ENCODE assay signal across 14 cellular contexts in the genomic region with DNA sequence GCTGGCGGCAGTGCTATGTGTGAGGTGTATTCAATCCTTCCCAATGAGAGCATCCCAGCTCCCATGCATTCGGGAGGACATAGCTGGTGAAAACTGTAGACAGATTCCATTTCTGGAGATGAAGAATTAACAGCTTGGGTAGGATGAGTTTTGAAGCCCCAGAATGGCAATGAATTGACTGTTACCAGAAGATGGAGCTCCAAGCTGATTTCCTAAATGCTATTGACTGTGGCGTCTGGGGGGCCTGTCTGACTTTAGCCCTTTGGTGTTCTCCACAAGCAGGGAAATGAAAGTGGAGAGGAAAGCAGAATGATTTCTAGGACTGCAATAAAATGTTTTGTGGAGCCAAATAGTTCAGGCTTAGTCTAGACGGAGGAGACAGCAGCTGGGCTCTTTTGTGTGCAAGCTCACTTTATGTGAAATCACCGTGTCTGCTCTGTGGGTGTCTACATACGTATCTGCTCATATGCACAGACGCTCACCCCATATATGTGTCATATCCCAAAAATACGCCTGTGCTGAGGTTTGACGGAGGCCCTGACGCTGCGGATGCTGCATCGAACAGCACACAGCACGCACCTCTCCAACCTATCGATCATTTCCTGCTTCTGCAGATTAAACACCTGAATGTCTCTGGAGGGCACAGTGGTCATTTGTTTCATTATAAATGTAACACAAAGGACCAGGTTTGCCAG.
DNase-seq lines count a peak whose midpoint lies in the region; ATAC-seq and TF ChIP-seq lines count a peak whose summit lies in the region.
"Had no signal": no experiment of that assay in that cellular context is flagged by ENCODE, and none has a peak within 500 bp of the region (broad histone marks: within the 10 kb centered on the region; RNA-seq: fewer than 3 reads in every experiment).

No MANE protein-coding gene starts in this region.

- H3K27me3 Mint-ChIP-seq in activated T-helper 2 cell treated with anti-CD3 and anti-CD28 coated beads, Interferon-gamma antibody, Interleukin-2, Interleukin-4, amounts not matched to agents 10 μg/mL and 5 μg/mL and 100 μg/mL, durations not matched to agents 14 hours and 24 hours and 36 hours (ENCODE audit: low read depth): no peaks in the 10 kb centered on the region

- WGBS in liver: 68% methylated on average over 14 of the region's 14 CpGs

- TF ChIP-seq RAD21 in liver (IDR thresholded peaks at IDR 0.05): peak; percentile 64 to 65

- H3K36me3 ChIP-seq in liver (ENCODE audit: control insufficient read depth in 4 of 4, insufficient read depth in 3 of 4, low read depth in 1 of 4, low read length in 3 of 4): no peaks in the 10 kb centered on the region
- H3K36me3 ChIP-seq: ascending aorta, tibial artery had no signal

- no peaks in the 10 kb centered on the region for H3K4me1 Mint-ChIP-seq in activated T-helper 2 cell treated with anti-CD3 and anti-CD28 coated beads, Interferon-gamma antibody, Interleukin-2, Interleukin-4, amounts not matched to agents 10 μg/mL and 5 μg/mL and 100 μg/mL, durations not matched to agents 14 hours and 24 hours and 36 hours (ENCODE audit: low read depth)

- TF ChIP-seq CTCF in AG04449 (IDR thresholded peaks at IDR 0.05; ENCODE audit: insufficient read depth, low read length, missing control alignments) (peak; percentile 11), astrocyte of the spinal cord (IDR thresholded peaks at IDR 0.05; ENCODE audit: low read depth, low read length) (peak; percentile 54), liver (IDR thresholded peaks at IDR 0.05; ENCODE audit: low read depth, low read length, missing input control) (peak; percentile 12)

- no peak overlapping the region for H3K9ac ChIP-seq in liver (ENCODE audit: low read depth in 1 of 2, low read length in 2 of 2)

- in situ Hi-C loops in astrocyte of the spinal cord (cut with HindIII; ENCODE audit: low sequenced_read_pairs): no loop called here

- no peaks in the 10 kb centered on the region for H3K9me3 Mint-ChIP-seq in activated T-helper 2 cell treated with anti-CD3 and anti-CD28 coated beads, Interferon-gamma antibody, Interleukin-2, Interleukin-4, amounts not matched to agents 10 μg/mL and 5 μg/mL and 100 μg/mL, durations not matched to agents 14 hours and 24 hours and 36 hours
- H3K9me3 Mint-ChIP-seq: naive B cell had no signal

- DNase-seq in AG04449 (ENCODE audit: low read depth, low spot score): no peak
- DNase-seq in Daoy (ENCODE audit: low read depth): peak; percentile 46
- DNase-seq in astrocyte of the spinal cord (ENCODE audit: low read depth, low spot score): peak; percentile 64
- no peak for DNase-seq in activated T-helper 2 cell treated with anti-CD3 and anti-CD28 coated beads, Interferon-gamma antibody, Interleukin-2, Interleukin-4, amounts not matched to agents 10 μg/mL and 5 μg/mL and 100 μg/mL, durations not matched to agents 14 hours and 24 hours and 36 hours (ENCODE audit: low spot score)
- no peak for DNase-seq in NCI-H1105 (lab: John Stamatoyannopoulos, UW)
- DNase-seq: Caco-2, naive B cell, NCI-H345, SW 1271, tibial artery had no signal

- peaks cover 0 to 3% (median 0%) of the 10 kb centered on the region in 4 donors for H3K4me1 ChIP-seq in liver (ENCODE audit: control insufficient read depth in 4 of 4, insufficient read depth in 4 of 4, low read length in 3 of 4)
- H3K4me1 ChIP-seq: ascending aorta, Caco-2, tibial artery had no signal

- H3K27ac ChIP-seq in liver (ENCODE audit: low read depth in 1 of 2, low read length in 2 of 2): no peak overlapping the region
- H3K27ac ChIP-seq: ascending aorta, tibial artery had no signal

- H3K27me3 ChIP-seq in liver (ENCODE audit: control insufficient read depth in 4 of 4, insufficient read depth in 4 of 4, low read length in 3 of 4): peaks cover 0 to 3% (median 0%) of the 10 kb centered on the region in 4 donors
- H3K27me3 ChIP-seq: ascending aorta had no signal

- no peak overlapping the region for H3K27ac Mint-ChIP-seq in activated T-helper 2 cell treated with anti-CD3 and anti-CD28 coated beads, Interferon-gamma antibody, Interleukin-2, Interleukin-4, amounts not matched to agents 10 μg/mL and 5 μg/mL and 100 μg/mL, durations not matched to agents 14 hours and 24 hours and 36 hours
- H3K27ac Mint-ChIP-seq: naive B cell had no signal

- no peaks in the 10 kb centered on the region for H3K36me3 Mint-ChIP-seq in activated T-helper 2 cell treated with anti-CD3 and anti-CD28 coated beads, Interferon-gamma antibody, Interleukin-2, Interleukin-4, amounts not matched to agents 10 μg/mL and 5 μg/mL and 100 μg/mL, durations not matched to agents 14 hours and 24 hours and 36 hours (ENCODE audit: low read depth)
- H3K36me3 Mint-ChIP-seq: naive B cell had no signal

- CTCF ChIA-PET in AG04449 (lab: Yijun Ruan, JAX): interaction anchor here (1.3 to 1.4 kb wide), 3 partner anchors 9 to 381 kb away, joined by 3 to 4 read pairs (median 3); no protein-coding TSS in a partner anchor

- ATAC-seq in GM21360 (IDR thresholded peaks at IDR 0.05; ENCODE audit: unreplicated experiment): no peak
- no peak for ATAC-seq in GM19463 (IDR thresholded peaks at IDR 0.05; ENCODE audit: unreplicated experiment)

- POLR2A ChIA-PET in AG04449 (lab: Yijun Ruan, JAX): no interaction called here

- H3K4me3 ChIP-seq in AG04449 (ENCODE audit: low read depth, low read length): no peak overlapping the region
- no peak overlapping the region for H3K4me3 ChIP-seq in astrocyte of the spinal cord (ENCODE audit: low read depth, low read length)
- H3K4me3 ChIP-seq in liver (ENCODE audit: low read depth in 1 of 3, low read length in 3 of 3): no peak overlapping the region
- H3K4me3 ChIP-seq: ascending aorta, tibial artery had no signal

- intact Hi-C loops in activated T-helper 2 cell treated with anti-CD3 and anti-CD28 coated beads, Interferon-gamma antibody, Interleukin-2, Interleukin-4, amounts not matched to agents 10 μg/mL and 5 μg/mL and 100 μg/mL, durations not matched to agents 14 hours and 24 hours and 36 hours (cut with micrococcal nuclease): no loop called here

- H3K9me3 ChIP-seq in liver (ENCODE audit: control insufficient read depth in 4 of 4, low read length in 3 of 4): no peaks in the 10 kb centered on the region
- H3K9me3 ChIP-seq: ascending aorta, Caco-2, tibial artery had no signal

- no peak overlapping the region for H3K4me3 Mint-ChIP-seq in activated T-helper 2 cell treated with anti-CD3 and anti-CD28 coated beads, Interferon-gamma antibody, Interleukin-2, Interleukin-4, amounts not matched to agents 10 μg/mL and 5 μg/mL and 100 μg/mL, durations not matched to agents 14 hours and 24 hours and 36 hours (ENCODE audit: low read depth)
- H3K4me3 Mint-ChIP-seq: naive B cell had no signal

TF ChIP-seq in liver, 16 proteins besides CTCF, POLR2A, EP300 and RAD21:
- TF ChIP-seq, protein P1, sequence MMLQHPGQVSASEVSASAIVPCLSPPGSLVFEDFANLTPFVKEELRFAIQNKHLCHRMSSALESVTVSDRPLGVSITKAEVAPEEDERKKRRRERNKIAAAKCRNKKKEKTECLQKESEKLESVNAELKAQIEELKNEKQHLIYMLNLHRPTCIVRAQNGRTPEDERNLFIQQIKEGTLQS (IDR thresholded peaks at IDR 0.05): no peak
- TF ChIP-seq TAF1 (conservative IDR thresholded peaks at IDR 0.05) (no peak), EGR1 (IDR thresholded peaks at IDR 0.05; ENCODE audit: low read depth in 2 of 2) (no peak), HNF4G (IDR thresholded peaks at IDR 0.05) (no peak), FOXA2 (IDR thresholded peaks at IDR 0.05) (no peak)

Comparison
In these comparisons a context has a peak if more than half of its experiments do, and no peak if none do; other contexts are left out.
1. DNase-seq: peak in Daoy (single experiment) and astrocyte of the spinal cord (single experiment); none in AG04449 (single experiment), activated T-helper 2 cell treated with anti-CD3 and anti-CD28 coated beads, Interferon-gamma antibody, Interleukin-2, Interleukin-4, amounts not matched to agents 10 μg/mL and 5 μg/mL and 100 μg/mL, durations not matched to agents 14 hours and 24 hours and 36 hours (single experiment) and NCI-H1105 (single experiment).
2. Peak in every context shown above with its lines, with median percentiles within 50 percentile points of each other: CTCF ChIP-seq.